In genomic region chr3:100804631-100805030, GRCh38 we compare ENCODE assay signal across 10 cellular contexts.
"Had no signal": no experiment of that assay in that cellular context is flagged by ENCODE, and none has a peak within 500 bp of the region (broad histone marks: within the 10 kb centered on the region; RNA-seq: fewer than 3 reads in every experiment).

No MANE protein-coding gene starts in this region.

- H3K4me3 ChIP-seq: GM23338 had no signal

- DNase-seq: H9, HCEC 1CT, KBM-7 had no signal

- H3K4me2 ChIP-seq: GM23338, KMS-11 had no signal

- H3K4me1 Mint-ChIP-seq: GM23338, H9, IgD-negative memory B cell had no signal

- H3K9me3 Mint-ChIP-seq: GM23338, H9, IgD-negative memory B cell had no signal

- H3K9ac ChIP-seq: KMS-11 had no signal

- ATAC-seq: GM23338, HepG2 had no signal

- H3K4me3 Mint-ChIP-seq: GM23338, H9, IgD-negative memory B cell had no signal

- H2AFZ ChIP-seq: GM23338 had no signal

- H3K27ac ChIP-seq: HL-60, KMS-11 had no signal

- FAIRE-seq: H1, H54, HepG2 had no signal
